ENCODE assay signal across 7 cellular contexts in the genomic region with DNA sequence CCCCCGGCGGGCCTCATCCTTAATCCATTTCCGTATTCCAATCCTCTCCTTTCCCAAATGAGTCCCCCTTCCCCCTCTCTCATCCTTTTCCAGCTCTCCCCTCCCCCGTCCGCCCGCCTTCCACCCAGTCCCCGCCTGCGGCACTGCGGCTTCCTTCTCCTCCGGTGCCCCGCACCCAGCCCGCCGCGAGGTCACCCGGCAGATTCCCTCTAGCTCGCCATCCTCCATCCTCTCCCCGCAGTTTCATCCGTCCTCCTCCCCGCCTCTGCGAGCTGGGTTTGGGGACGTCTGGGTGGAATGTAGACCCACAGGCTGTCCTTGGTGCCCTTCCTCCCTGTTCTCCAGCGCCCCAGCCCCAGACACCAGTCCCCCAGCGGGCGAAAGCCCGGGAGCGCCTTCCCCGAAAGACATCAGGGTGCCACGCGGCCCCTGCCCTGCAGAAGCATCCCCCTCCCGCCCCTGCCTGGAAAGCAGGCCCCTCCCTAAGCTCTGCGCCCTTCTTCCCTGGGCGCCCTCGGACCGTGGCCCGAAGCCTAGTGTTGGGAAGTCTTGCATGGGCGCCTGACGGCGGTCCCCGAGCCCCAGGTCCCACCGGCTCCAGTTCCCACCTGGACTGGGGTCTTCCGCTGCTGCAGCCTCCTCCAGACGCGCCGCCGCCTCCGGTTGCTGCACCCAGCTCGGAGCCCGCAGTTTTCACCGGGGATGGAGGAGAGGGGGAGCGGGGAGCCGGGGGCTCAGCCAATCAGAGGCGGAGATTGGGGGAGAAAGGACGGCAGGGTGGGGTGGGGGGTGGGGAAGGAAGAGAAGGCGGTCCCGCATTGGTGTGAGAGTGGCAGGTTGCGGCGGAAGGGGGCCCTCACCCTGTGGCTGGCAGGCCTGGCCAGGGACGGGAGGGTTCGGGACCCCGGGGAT. TPM values are rescaled to one million over a fixed set of nuclear protein-coding genes. Genes with fewer than 3 reads are reported as not detected.
DNase-seq lines count a peak whose midpoint lies in the region; ATAC-seq and TF ChIP-seq lines count a peak whose summit lies in the region.

A gene (minus strand): TSS at position 668 of the 912 bp plus-strand sequence. CDS start 2,267 bp downstream, outside the sequence.

- H3K14ac ChIP-seq in H9 (ENCODE audit: insufficient read depth, low read length): peak within 1 kb of the TSS; percentile 70; the same call in 1 of the 2 replicates

- H3K27ac ChIP-seq in H9 (ENCODE audit: insufficient read length, low read depth, low read length): no peak within 1 kb of the TSS

- peaks cover 8% of the 10 kb centered on the region; the same call in 1 of the 2 replicates for H3K79me2 ChIP-seq in H9 (ENCODE audit: insufficient read depth, low read length)

- no peak within 1 kb of the TSS for H2BK15ac ChIP-seq in H9 (ENCODE audit: low read depth, low read length)

- no peak within 1 kb of the TSS for H2BK5ac ChIP-seq in H9 (ENCODE audit: insufficient read length, low read length)

- peak within 1 kb of the TSS; percentile 55 for H3K4me2 ChIP-seq in H9 (ENCODE audit: insufficient read depth, insufficient read length, low read length)

- H3K9me3 Mint-ChIP-seq in H9 (no peaks in the 10 kb centered on the region; a peak in 2 of 5 replicates), osteocyte (ENCODE audit: unreplicated experiment) (no peaks in the 10 kb centered on the region)

- no peak within 1 kb of the TSS for H3K56ac ChIP-seq in H9 (ENCODE audit: insufficient read length, low read depth, low read length)

- peak within 1 kb of the TSS; percentile 71 for H3K9ac ChIP-seq in H9 (ENCODE audit: extremely low read depth, insufficient read length, low read length)

- peak; percentile 90 for DNase-seq in H9
- DNase-seq in T-helper 17 cell: no peak
- DNase-seq in foreskin fibroblast: peak; percentile 52 to 83
- DNase-seq in osteocyte (ENCODE audit: extremely low spot score, unreplicated experiment): peak; percentile 85
- no peak for DNase-seq in ureter (ENCODE audit: low spot score)

- peaks cover 56 to 62% of the 10 kb centered on the region in 2 experiments for H3K4me1 Mint-ChIP-seq in H9
- H3K4me1 Mint-ChIP-seq in T-helper 17 cell: peaks cover 28% of the 10 kb centered on the region
- peaks cover 23% of the 10 kb centered on the region for H3K4me1 Mint-ChIP-seq in osteocyte (ENCODE audit: unreplicated experiment)

- peaks cover 2% of the 10 kb centered on the region for H4K20me1 ChIP-seq in H9 (ENCODE audit: control insufficient read depth, insufficient read depth, insufficient read length)

- no peak within 1 kb of the TSS for H3T11ph ChIP-seq in H9 (ENCODE audit: low read length)

- H2AFZ ChIP-seq in H9 (ENCODE audit: low read length): no peak within 1 kb of the TSS

- H3K9me3 ChIP-seq in H9 (ENCODE audit: control insufficient read depth, low read depth, low read length) (no peaks in the 10 kb centered on the region), T-helper 17 cell (ENCODE audit: control insufficient read depth, low read length, poor library complexity, severe bottlenecking) (no peaks in the 10 kb centered on the region)

- no peak within 1 kb of the TSS for H3K23ac ChIP-seq in H9 (ENCODE audit: insufficient read length, low read depth, low read length)

- H3K36me3 Mint-ChIP-seq in H9 (ENCODE audit: insufficient read depth in 1 of 3, low read depth in 3 of 3) (peaks cover 26 to 41% (median 38%) of the 10 kb centered on the region in 3 experiments), T-helper 17 cell (ENCODE audit: low read depth) (peaks cover 3% of the 10 kb centered on the region), osteocyte (ENCODE audit: unreplicated experiment) (no peaks in the 10 kb centered on the region)

- H4K91ac ChIP-seq in H9 (ENCODE audit: insufficient read length, low read depth, low read length): no peak within 1 kb of the TSS

- H3K4me3 Mint-ChIP-seq in H9 (peak within 1 kb of the TSS; percentile 95 to 97), T-helper 17 cell (peak within 1 kb of the TSS; percentile 92), osteocyte (ENCODE audit: unreplicated experiment) (peak within 1 kb of the TSS; percentile 81)

- no peak within 1 kb of the TSS for H2BK12ac ChIP-seq in H9 (ENCODE audit: insufficient read length, low read depth, low read length)

- WGBS in H9 (ENCODE audit: extremely low coverage, insufficient read length, low lambda C conversion rate): no CpG with 5 or more reads among the region's 60 CpGs

- H4K8ac ChIP-seq in H9 (replicated peaks; ENCODE audit: insufficient read length, low read depth, low read length): no peak within 1 kb of the TSS

- no peak within 1 kb of the TSS for H2AK5ac ChIP-seq in H9 (ENCODE audit: insufficient read length, low read length)

- peaks cover 3% of the 10 kb centered on the region for H3K23me2 ChIP-seq in H9 (ENCODE audit: insufficient read length, low read depth, low read length, poor library complexity, severe bottlenecking)

- H3K27me3 Mint-ChIP-seq in H9 (ENCODE audit: low read depth) (peaks cover 6% of the 10 kb centered on the region), T-helper 17 cell (peaks cover 64% of the 10 kb centered on the region), osteocyte (ENCODE audit: unreplicated experiment) (peaks cover 9% of the 10 kb centered on the region)

- H3K4me1 ChIP-seq in H9 (ENCODE audit: insufficient read depth, low read length): peaks cover 21% of the 10 kb centered on the region

- H3K79me1 ChIP-seq in H9 (ENCODE audit: insufficient read depth, low read depth, low read length, poor library complexity, severe bottlenecking): no peaks in the 10 kb centered on the region

- TF ChIP-seq CTCF in H9 (conservative IDR thresholded peaks at IDR 0.05) (no peak), foreskin fibroblast (IDR thresholded peaks at IDR 0.05; ENCODE audit: low read depth, low read length) (no peak), osteocyte (IDR thresholded peaks at IDR 0.05) (no peak)

- peak within 1 kb of the TSS; percentile 60 for H3K18ac ChIP-seq in H9 (ENCODE audit: insufficient read length, low read depth, low read length)

- peak; percentile 30 for ATAC-seq in T-helper 17 cell
- no peak for ATAC-seq in GM19328 (IDR thresholded peaks at IDR 0.05; ENCODE audit: unreplicated experiment)
- no peak for ATAC-seq in GM21381 (IDR thresholded peaks at IDR 0.05; ENCODE audit: unreplicated experiment)

- H3K27ac Mint-ChIP-seq in H9 (peak within 1 kb of the TSS in 2 of 3 experiments; percentile 87 to 93; a peak in 5 of 7 replicates), T-helper 17 cell (peak within 1 kb of the TSS; percentile 82), osteocyte (ENCODE audit: unreplicated experiment) (no peak within 1 kb of the TSS)

- peak within 1 kb of the TSS; percentile 93 to 96 for H3K4me3 ChIP-seq in foreskin fibroblast (ENCODE audit: low read depth in 1 of 2, low read length in 2 of 2)

- H2BK120ac ChIP-seq in H9 (ENCODE audit: low read depth, low read length, poor library complexity, severe bottlenecking): no peak within 1 kb of the TSS

- H3K4ac ChIP-seq in H9 (ENCODE audit: low read depth, low read length): no peak within 1 kb of the TSS

- no peak within 1 kb of the TSS for H2BK20ac ChIP-seq in H9 (ENCODE audit: low read depth, low read length, poor library complexity, severe bottlenecking)

- no peaks in the 10 kb centered on the region for H3K27me3 ChIP-seq in H9 (ENCODE audit: insufficient read depth, low read length)

- H4K5ac ChIP-seq in H9 (ENCODE audit: insufficient read length, low read depth, low read length): no peak within 1 kb of the TSS

RNA-seq across cellular contexts. Expression of the gene that starts here (rescaled TPM):
- total RNA-seq in H9 (2021) (176 and 184 TPM in 2 replicates), T-helper 17 cell (under 1 TPM in 1 of 2 donors, not detected in 1; 0.20 TPM), osteocyte (11.3 and 14.0 TPM in 2 replicates), ureter (4.5 TPM)

Comparison
In these comparisons a context has a peak if more than half of its experiments do, and no peak if none do; other contexts are left out.
1. RNA of the gene that starts here (total RNA-seq): 176 to 184 TPM in H9; 11.3 to 14.0 TPM in osteocyte, 4.5 TPM in ureter (single experiment) and 0.20 TPM in T-helper 17 cell; every median in the first group is over 10 times any median in the second.
2. Peak in ATAC-seq in T-helper 17 cell; RNA of the gene not detected or under 1 TPM.
3. DNase-seq: peak in H9 (single experiment), foreskin fibroblast (2 of 2) and osteocyte (single experiment); none in T-helper 17 cell (0 of 3) and ureter (single experiment).
4. Peak in every context shown above with its lines, with median percentiles within 50 percentile points of each other: H3K4me3 Mint-ChIP-seq.